Comparison of ENCODE assay signal across 8 cellular contexts in genomic region chr3:183427206-183428139, GRCh38. TPM values are rescaled to one million over a fixed set of nuclear protein-coding genes. Genes with fewer than 3 reads are reported as not detected.
DNase-seq lines count a peak whose midpoint lies in the region; ATAC-seq and TF ChIP-seq lines count a peak whose summit lies in the region.

No MANE protein-coding gene starts in this region.

- peak overlapping the region; percentile 52 to 68 for H3K4me3 ChIP-seq in right atrium auricular region

- ATAC-seq in left cardiac atrium: no peak
- ATAC-seq in activated T-cell treated with anti-CD3 and anti-CD28 coated beads, Interleukin-2, amount 50 U/mL, for 72 hours (replicated peaks in 1 of 2): no peak
- no peak for ATAC-seq in stimulated activated naive CD8-positive, alpha-beta T cell treated with anti-CD3 and anti-CD28 coated beads, Interleukin-15, amount 100 ng/mL, for 72 hours

- H3K4me3 Mint-ChIP-seq in activated T-cell treated with anti-CD3 and anti-CD28 coated beads, Interleukin-2, amount 50 U/mL, for 72 hours: peak overlapping the region; percentile 93 to 94
- peak overlapping the region; percentile 81 to 93 for H3K4me3 Mint-ChIP-seq in stimulated activated naive CD8-positive, alpha-beta T cell treated with anti-CD3 and anti-CD28 coated beads, Interleukin-15, amount 100 ng/mL, for 72 hours

- no peak for DNase-seq in right atrium auricular region (ENCODE audit: low spot score)
- no peak for DNase-seq in left cardiac atrium
- DNase-seq in activated T-cell treated with anti-CD3 and anti-CD28 coated beads, Interleukin-2, amount 50 U/mL, for 72 hours: no peak
- DNase-seq in iPS-NIHi11 (ENCODE audit: low spot score): peak; percentile 32
- DNase-seq in stimulated activated naive CD8-positive, alpha-beta T cell treated with anti-CD3 and anti-CD28 coated beads, Interleukin-15, amount 100 ng/mL, for 72 hours: no peak
- no peak for DNase-seq in KBM-7
- no peak for DNase-seq in MV-4-11 (lab: John Stamatoyannopoulos, UW)
- no peak for DNase-seq in OCI-M1 (lab: John Stamatoyannopoulos, UW)

- peaks cover 0 to under 1% of the 10 kb centered on the region in 2 donors for H3K9me3 Mint-ChIP-seq in activated T-cell treated with anti-CD3 and anti-CD28 coated beads, Interleukin-2, amount 50 U/mL, for 72 hours
- peaks cover under 1 to 2% of the 10 kb centered on the region in 2 donors for H3K9me3 Mint-ChIP-seq in stimulated activated naive CD8-positive, alpha-beta T cell treated with anti-CD3 and anti-CD28 coated beads, Interleukin-15, amount 100 ng/mL, for 72 hours

- intact Hi-C loops in left cardiac atrium (cut with DNase I): no loop called here

- H3K4me1 Mint-ChIP-seq in activated T-cell treated with anti-CD3 and anti-CD28 coated beads, Interleukin-2, amount 50 U/mL, for 72 hours (ENCODE audit: low read depth): peaks cover 53% of the 10 kb centered on the region
- peaks cover 49% of the 10 kb centered on the region for H3K4me1 Mint-ChIP-seq in stimulated activated naive CD8-positive, alpha-beta T cell treated with anti-CD3 and anti-CD28 coated beads, Interleukin-15, amount 100 ng/mL, for 72 hours

- no peaks in the 10 kb centered on the region for H3K27me3 ChIP-seq in right atrium auricular region

- H3K9me3 ChIP-seq in right atrium auricular region: no peaks in the 10 kb centered on the region

- peaks cover 0 to 5% of the 10 kb centered on the region in 2 donors for H3K36me3 Mint-ChIP-seq in activated T-cell treated with anti-CD3 and anti-CD28 coated beads, Interleukin-2, amount 50 U/mL, for 72 hours (ENCODE audit: insufficient read depth in 2 of 2)

- in situ Hi-C loops in KBM-7 (cut with MboI; ENCODE audit: low pct_unique_long_range_greater_than_20kb, low sequenced_read_pairs): no loop called here

- no peak for TF ChIP-seq CTCF in right atrium auricular region (IDR thresholded peaks at IDR 0.05)

- H3K27me3 Mint-ChIP-seq in activated T-cell treated with anti-CD3 and anti-CD28 coated beads, Interleukin-2, amount 50 U/mL, for 72 hours (ENCODE audit: low read depth): peaks cover 19% of the 10 kb centered on the region
- H3K27me3 Mint-ChIP-seq in stimulated activated naive CD8-positive, alpha-beta T cell treated with anti-CD3 and anti-CD28 coated beads, Interleukin-15, amount 100 ng/mL, for 72 hours: peaks cover 16% of the 10 kb centered on the region

- peaks cover 0 to 14% of the 10 kb centered on the region in 2 donors for H3K4me1 ChIP-seq in right atrium auricular region

- no peaks in the 10 kb centered on the region for H3K36me3 ChIP-seq in right atrium auricular region

- peak overlapping the region; percentile 43 for H3K27ac Mint-ChIP-seq in activated T-cell treated with anti-CD3 and anti-CD28 coated beads, Interleukin-2, amount 50 U/mL, for 72 hours
- peak overlapping the region; percentile 35 to 43 for H3K27ac Mint-ChIP-seq in stimulated activated naive CD8-positive, alpha-beta T cell treated with anti-CD3 and anti-CD28 coated beads, Interleukin-15, amount 100 ng/mL, for 72 hours

- H3K27ac ChIP-seq in right atrium auricular region: no peak overlapping the region

RNA-seq across cellular contexts. Expression of gene MCF2L2, which starts 0.9 kb away (rescaled TPM):
- under 1 TPM in 1 of 2 donors, not detected in 1; 0.08 TPM for total RNA-seq in right atrium auricular region
- 1 to 10 TPM in 1 of 2 donors, under 1 TPM in 1; 0.34 to 1.1 TPM for total RNA-seq in left cardiac atrium
- 10 to 100 TPM in 1 of 2 donors, 1 to 10 TPM in 1; 7.6 to 11.5 TPM for total RNA-seq in activated T-cell treated with anti-CD3 and anti-CD28 coated beads, Interleukin-2, amount 50 U/mL, for 72 hours

Comparison
In these comparisons a context has a peak if more than half of its experiments do, and no peak if none do; other contexts are left out.
1. RNA of gene MCF2L2, which starts 0.9 kb away (total RNA-seq): 7.6 to 11.5 TPM in activated T-cell treated with anti-CD3 and anti-CD28 coated beads, Interleukin-2, amount 50 U/mL, for 72 hours; 0.34 to 1.1 TPM in left cardiac atrium and 0.08 TPM in right atrium auricular region; every median in the first group is over 4 times any median in the second.